7 cellular contexts compared by ENCODE assay signal in genomic region chr12:51885294-51886020, GRCh38. TPM values are rescaled to one million over a fixed set of nuclear protein-coding genes. Genes with fewer than 3 reads are reported as not detected.
A peak's percentile ranks its signal among the peaks of the same experiment; 100 is the strongest.
DNase-seq lines count a peak whose midpoint lies in the region; ATAC-seq and TF ChIP-seq lines count a peak whose summit lies in the region.
"Not testable (repeated sequence)": the region's sequence is repeated elsewhere in the genome, so short reads cannot be mapped to it uniquely, and the experiment has no call there.
"Had no signal": no experiment of that assay in that cellular context is flagged by ENCODE, and none has a peak within 500 bp of the region (broad histone marks: within the 10 kb centered on the region; RNA-seq: fewer than 3 reads in every experiment).

No MANE protein-coding gene starts in this region.

- H3K4me3 Mint-ChIP-seq in CD14-positive monocyte: peak overlapping the region in 1 of 2 donors; percentile 37
- peak overlapping the region; percentile 3 for H3K4me3 Mint-ChIP-seq in activated naive CD4-positive, alpha-beta T cell treated with anti-CD3 and anti-CD28 coated beads, Interleukin-2, amount 50 U/mL, for 24 hours
- H3K4me3 Mint-ChIP-seq in naive thymus-derived CD8-positive, alpha-beta T cell: peak overlapping the region; percentile 54 to 77 (median 66)
- peak overlapping the region; percentile 45 to 57 for H3K4me3 Mint-ChIP-seq in stimulated activated naive CD8-positive, alpha-beta T cell treated with anti-CD3 and anti-CD28 coated beads, Interleukin-15, amount 100 ng/mL, for 72 hours

- not testable (repeated sequence) for ATAC-seq in RWPE2 (ENCODE audit: low read depth); naive thymus-derived CD8-positive, alpha-beta T cell; stimulated activated naive CD8-positive, alpha-beta T cell treated with anti-CD3 and anti-CD28 coated beads, Interleukin-15, amount 100 ng/mL, for 72 hours

- H3K4me3 ChIP-seq in RWPE2 (ENCODE audit: severe bottlenecking); esophagus muscularis mucosa: not testable (repeated sequence)

- not testable (repeated sequence) for H3K9me3 Mint-ChIP-seq in CD14-positive monocyte; activated naive CD4-positive, alpha-beta T cell treated with anti-CD3 and anti-CD28 coated beads, Interleukin-2, amount 50 U/mL, for 24 hours; naive thymus-derived CD8-positive, alpha-beta T cell; stimulated activated naive CD8-positive, alpha-beta T cell treated with anti-CD3 and anti-CD28 coated beads, Interleukin-15, amount 100 ng/mL, for 72 hours

- H3K27me3 ChIP-seq in RWPE2 (ENCODE audit: insufficient read depth, poor library complexity, severe bottlenecking): not testable (repeated sequence)
- peaks cover 0 to 35% (median 7%) of the 10 kb centered on the region in 4 donors for H3K27me3 ChIP-seq in esophagus muscularis mucosa

- POLR2A ChIA-PET in naive thymus-derived CD8-positive, alpha-beta T cell (lab: Charles Lee): interaction anchor here (0.6 to 2.2 kb wide), 5 partner anchors 11 to 667 kb away, joined by 3 to 17 read pairs (median 3); partner anchors contain the start of gene POU6F1

- TF ChIP-seq EP300 in esophagus muscularis mucosa (IDR thresholded peaks at IDR 0.05): not testable (repeated sequence)

- TF ChIP-seq CTCF in CD14-positive monocyte (IDR thresholded peaks at IDR 0.05); RWPE2 (IDR thresholded peaks at IDR 0.05; ENCODE audit: poor library complexity, severe bottlenecking); esophagus muscularis mucosa (IDR thresholded peaks at IDR 0.05): not testable (repeated sequence)

- H3K36me3 ChIP-seq in RWPE2 (ENCODE audit: low read depth); esophagus muscularis mucosa: not testable (repeated sequence)

- not testable (repeated sequence) for H3K36me3 Mint-ChIP-seq in CD14-positive monocyte; activated naive CD4-positive, alpha-beta T cell treated with anti-CD3 and anti-CD28 coated beads, Interleukin-2, amount 50 U/mL, for 24 hours; naive thymus-derived CD8-positive, alpha-beta T cell

- peaks cover 69% of the 10 kb centered on the region for H3K4me1 Mint-ChIP-seq in CD14-positive monocyte
- peaks cover 17% of the 10 kb centered on the region for H3K4me1 Mint-ChIP-seq in activated naive CD4-positive, alpha-beta T cell treated with anti-CD3 and anti-CD28 coated beads, Interleukin-2, amount 50 U/mL, for 24 hours
- H3K4me1 Mint-ChIP-seq in naive thymus-derived CD8-positive, alpha-beta T cell: peaks cover 7 to 19% (median 15%) of the 10 kb centered on the region in 4 donors
- peaks cover 16% of the 10 kb centered on the region for H3K4me1 Mint-ChIP-seq in stimulated activated naive CD8-positive, alpha-beta T cell treated with anti-CD3 and anti-CD28 coated beads, Interleukin-15, amount 100 ng/mL, for 72 hours

- TF ChIP-seq POLR2A in esophagus muscularis mucosa (IDR thresholded peaks at IDR 0.05; ENCODE audit: low read depth): not testable (repeated sequence)

- H3K27ac Mint-ChIP-seq in CD14-positive monocyte: peak overlapping the region; percentile 89 to 94 (median 91)
- peak overlapping the region; percentile 95 for H3K27ac Mint-ChIP-seq in activated naive CD4-positive, alpha-beta T cell treated with anti-CD3 and anti-CD28 coated beads, Interleukin-2, amount 50 U/mL, for 24 hours
- H3K27ac Mint-ChIP-seq in naive thymus-derived CD8-positive, alpha-beta T cell: peak overlapping the region; percentile 83 to 98 (median 96)
- peak overlapping the region; percentile 90 to 93 for H3K27ac Mint-ChIP-seq in stimulated activated naive CD8-positive, alpha-beta T cell treated with anti-CD3 and anti-CD28 coated beads, Interleukin-15, amount 100 ng/mL, for 72 hours

- not testable (repeated sequence) for H3K9me3 ChIP-seq in RWPE2 (ENCODE audit: severe bottlenecking); esophagus muscularis mucosa

- WGBS in esophagus muscularis mucosa: 87% methylated on average over 10 of the region's 10 CpGs

- H3K4me1 ChIP-seq in RWPE2 (ENCODE audit: insufficient read depth, poor library complexity, severe bottlenecking): not testable (repeated sequence)
- H3K4me1 ChIP-seq in esophagus muscularis mucosa: peaks cover 13 to 21% (median 17%) of the 10 kb centered on the region in 4 donors

- not testable (repeated sequence) for H3K27me3 Mint-ChIP-seq in CD14-positive monocyte (ENCODE audit: low read depth in 3 of 3); activated naive CD4-positive, alpha-beta T cell treated with anti-CD3 and anti-CD28 coated beads, Interleukin-2, amount 50 U/mL, for 24 hours; naive thymus-derived CD8-positive, alpha-beta T cell; stimulated activated naive CD8-positive, alpha-beta T cell treated with anti-CD3 and anti-CD28 coated beads, Interleukin-15, amount 100 ng/mL, for 72 hours

- intact Hi-C loops in CD14-positive monocyte (cut with micrococcal nuclease): loop anchor here in 1 of 2 donors (2.0 to 10.0 kb wide), 3 partner anchors 37 to 309 kb away; partner anchors contain the start of gene KRT80
- intact Hi-C loops in esophagus muscularis mucosa (cut with DNase I): not testable (repeated sequence)

- DNase-seq in CD14-positive monocyte (ENCODE audit: low spot score); esophagus muscularis mucosa (ENCODE audit: extremely low spot score); naive thymus-derived CD8-positive, alpha-beta T cell; stimulated activated naive CD8-positive, alpha-beta T cell treated with anti-CD3 and anti-CD28 coated beads, Interleukin-15, amount 100 ng/mL, for 72 hours: not testable (repeated sequence)
- peak; percentile 2 for DNase-seq in RWPE2 (ENCODE audit: low spot score)

- H3K27ac ChIP-seq in RWPE2 (ENCODE audit: poor library complexity, severe bottlenecking): not testable (repeated sequence)
- H3K27ac ChIP-seq in esophagus muscularis mucosa (replicated peaks in 1 of 4): peak overlapping the region; percentile 38 to 58 (median 56)

RNA-seq across cellular contexts. Expression of gene ANKRD33, which starts 2.4 kb away (rescaled TPM):
- not detected for polyA plus RNA-seq in CD14-positive monocyte
- not detected for total RNA-seq in esophagus muscularis mucosa
- not detected for total RNA-seq in naive thymus-derived CD8-positive, alpha-beta T cell
- polyA plus RNA-seq in naive thymus-derived CD8-positive, alpha-beta T cell: not detected
- total RNA-seq: T-helper 2 cell treated with Interferon-gamma antibody and Interleukin-4, amounts not matched to agents 100 ng/mL and 5 ng/mL, for 36 hours had no signal

RNA-seq across cellular contexts. Expression of gene ACVRL1, which starts 21.8 kb away (rescaled TPM):
- 1 to 10 TPM; 1.5 to 2.0 TPM for polyA plus RNA-seq in CD14-positive monocyte
- total RNA-seq in esophagus muscularis mucosa: 100 to 1,000 TPM; 124 to 149 (median 125) TPM
- not detected for total RNA-seq in naive thymus-derived CD8-positive, alpha-beta T cell
- polyA plus RNA-seq in naive thymus-derived CD8-positive, alpha-beta T cell: not detected
- total RNA-seq: T-helper 2 cell treated with Interferon-gamma antibody and Interleukin-4, amounts not matched to agents 100 ng/mL and 5 ng/mL, for 36 hours had no signal

RNA-seq across cellular contexts. Expression of gene FIGNL2, which starts 36.9 kb away (rescaled TPM):
- under 1 TPM in 1 of 2 donors, not detected in 1; 0.06 TPM for polyA plus RNA-seq in CD14-positive monocyte
- under 1 TPM; 0.23 to 0.42 (median 0.36) TPM for total RNA-seq in esophagus muscularis mucosa
- 1 to 10 TPM; 2.8 to 3.2 TPM for total RNA-seq in naive thymus-derived CD8-positive, alpha-beta T cell
- polyA plus RNA-seq in naive thymus-derived CD8-positive, alpha-beta T cell: under 1 TPM in 2 of 3 donors, not detected in 1; 0.08 to 0.21 TPM

Comparison
In these comparisons a context has a peak if more than half of its experiments do, and no peak if none do; other contexts are left out.
1. RNA of gene ACVRL1, which starts 21.8 kb away (total RNA-seq): 124 to 149 TPM in esophagus muscularis mucosa; not detected in naive thymus-derived CD8-positive, alpha-beta T cell; every median in the first group is over 100 times any median in the second.
2. Peak in every context shown above with its lines, with median percentiles within 50 percentile points of each other: H3K27ac Mint-ChIP-seq.